Comparison of ENCODE assay signal across 9 cellular contexts in the genomic region with DNA sequence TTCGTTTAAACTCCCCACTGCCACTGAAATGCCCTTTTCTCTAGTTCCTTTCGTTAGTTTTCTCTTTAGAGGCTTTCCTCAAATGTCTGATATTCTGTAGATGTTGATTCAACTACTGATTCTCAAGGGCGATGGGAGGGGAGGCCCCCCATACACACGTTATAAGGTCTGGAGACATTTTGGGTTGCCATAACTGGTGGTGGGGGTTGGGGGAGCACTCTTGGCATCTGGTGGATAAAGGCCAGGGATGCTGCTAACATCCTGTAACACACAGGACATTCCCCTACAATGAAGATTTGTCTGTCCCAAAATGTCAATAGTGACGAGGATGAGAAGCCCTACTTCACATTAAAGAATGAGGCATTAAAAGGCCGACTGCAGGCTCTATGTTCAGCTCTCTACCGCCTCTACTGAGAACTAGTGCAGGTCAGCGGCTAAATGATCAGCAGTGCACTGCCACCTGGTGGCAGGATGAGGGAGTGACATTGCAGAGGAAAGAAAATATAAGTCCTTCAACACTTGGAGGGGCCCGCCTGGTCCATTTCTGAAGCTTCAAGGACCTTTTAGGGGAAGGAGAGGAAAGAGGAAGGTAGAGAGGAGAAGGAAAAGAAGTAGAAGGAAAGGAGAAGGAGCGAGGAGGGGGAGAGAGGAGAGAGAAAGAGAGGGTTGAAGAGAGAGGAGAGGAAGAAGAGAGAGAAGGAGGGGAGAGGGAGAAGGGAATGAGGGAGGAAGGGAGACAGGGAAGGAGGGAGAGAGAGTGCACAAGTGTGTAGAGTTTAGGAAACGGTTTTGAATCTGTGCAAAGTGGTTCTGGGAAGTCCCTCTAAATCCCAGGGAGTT. TPM values are rescaled to one million over a fixed set of nuclear protein-coding genes. Genes with fewer than 3 reads are reported as not detected.
DNase-seq lines count a peak whose midpoint lies in the region; ATAC-seq and TF ChIP-seq lines count a peak whose summit lies in the region.
"Had no signal": no experiment of that assay in that cellular context is flagged by ENCODE, and none has a peak within 500 bp of the region (broad histone marks: within the 10 kb centered on the region; RNA-seq: fewer than 3 reads in every experiment).

No MANE protein-coding gene starts in this region.

- H3K36me3 Mint-ChIP-seq in activated B cell treated with CpG ODN at 0.5 μM for 24 hours (ENCODE audit: low read depth) = no peaks in the 10 kb centered on the region
- H3K36me3 Mint-ChIP-seq: IgD-negative memory B cell had no signal

- no peaks in the 10 kb centered on the region for H3K27me3 ChIP-seq in kidney epithelial cell (ENCODE audit: control insufficient read depth, insufficient read depth, low read length)

- H3K27ac Mint-ChIP-seq in activated B cell treated with CpG ODN at 0.5 μM for 24 hours = no peak overlapping the region
- H3K27ac Mint-ChIP-seq: IgD-negative memory B cell had no signal

- ATAC-seq in GM19025 (IDR thresholded peaks at IDR 0.05; ENCODE audit: low read depth, unreplicated experiment) (peak; percentile 92), HG03196 (IDR thresholded peaks at IDR 0.05; ENCODE audit: unreplicated experiment) (peak; percentile 91), activated B cell treated with CpG ODN at 0.5 μM for 24 hours (ENCODE audit: low read depth) (peak; percentile 98)

- no peaks in the 10 kb centered on the region for H3K36me3 ChIP-seq in kidney epithelial cell (ENCODE audit: control insufficient read depth, insufficient read depth, low read length)

- TF ChIP-seq CTCF in activated B cell treated with CpG ODN at 0.5 μM for 24 hours (IDR thresholded peaks at IDR 0.05) = peak; percentile 97
- TF ChIP-seq CTCF in kidney epithelial cell (IDR thresholded peaks at IDR 0.05; ENCODE audit: insufficient read depth, low read length, poor library complexity, severe bottlenecking) = peak; percentile 100

- CTCF ChIA-PET in activated B cell treated with CpG ODN at 0.5 μM for 24 hours (lab: Charles Lee) = interaction anchor here (0.6 to 3.4 kb wide), 17 partner anchors 10 to 562 kb away, joined by 3 to 183 read pairs (median 4); partner anchors contain the start of genes ALG14 and RWDD3

- no peaks in the 10 kb centered on the region for H3K4me1 Mint-ChIP-seq in activated B cell treated with CpG ODN at 0.5 μM for 24 hours
- H3K4me1 Mint-ChIP-seq: IgD-negative memory B cell had no signal

- intact Hi-C loops in activated B cell treated with CpG ODN at 0.5 μM for 24 hours (cut with micrococcal nuclease) = loop anchor here (1.0 to 5.0 kb wide), 6 partner anchors 29 to 561 kb away; partner anchors contain the start of genes ALG14 and CNN3

- H3K9me3 Mint-ChIP-seq in activated B cell treated with CpG ODN at 0.5 μM for 24 hours = no peaks in the 10 kb centered on the region
- H3K9me3 Mint-ChIP-seq: IgD-negative memory B cell had no signal

- no peaks in the 10 kb centered on the region for H3K27me3 Mint-ChIP-seq in activated B cell treated with CpG ODN at 0.5 μM for 24 hours
- H3K27me3 Mint-ChIP-seq: IgD-negative memory B cell had no signal

- peak; percentile 87 for DNase-seq in AG20443 (ENCODE audit: low spot score)
- peak; percentile 73 for DNase-seq in NCI-H2227 treated with DMSO at 0.1 percent for 48 hours (lab: John Stamatoyannopoulos, UW)
- DNase-seq in activated B cell treated with CpG ODN at 0.5 μM for 24 hours = peak; percentile 65
- DNase-seq in central memory CD4-positive, alpha-beta T cell = peak; percentile 70
- DNase-seq in kidney epithelial cell (ENCODE audit: low read depth) = no peak
- peak; percentile 53 to 62 (median 58) for DNase-seq in stimulated activated CD4-positive, alpha-beta T cell treated with anti-CD3 and anti-CD28 coated beads, Interleukin-1b, Interleukin-23, amount 100 ng/mL, for 24 hours (ENCODE audit: low read depth in 4 of 4, low spot score in 1 of 4)

- POLR2A ChIA-PET in activated B cell treated with CpG ODN at 0.5 μM for 24 hours (lab: Charles Lee) = interaction anchor here (0.7 to 1.2 kb wide), 3 partner anchors 189 to 992 kb away, joined by 4 to 14 read pairs (median 9); partner anchors contain the start of gene RWDD3

- no peak overlapping the region for H3K4me3 Mint-ChIP-seq in activated B cell treated with CpG ODN at 0.5 μM for 24 hours
- H3K4me3 Mint-ChIP-seq: IgD-negative memory B cell had no signal

- H3K4me3 ChIP-seq in kidney epithelial cell (ENCODE audit: low read depth, low read length) = no peak overlapping the region

RNA-seq across cellular contexts. Expression of gene ALG14, which starts 29.4 kb away (rescaled TPM):
- 3.7 and 7.5 TPM in 2 replicates for total RNA-seq in activated B cell treated with CpG ODN at 0.5 μM for 24 hours
- total RNA-seq in kidney epithelial cell = 0.92 and 1.0 TPM in 2 replicates
